Comparison of ENCODE assay signal across 25 cellular contexts in genomic region chr1:145692785-145693443, GRCh38. TPM values are rescaled to one million over a fixed set of nuclear protein-coding genes. Genes with fewer than 3 reads are reported as not detected.
"Had no signal": no experiment of that assay in that cellular context is flagged by ENCODE, and none has a peak within 500 bp of the region (broad histone marks: within the 10 kb centered on the region; RNA-seq: fewer than 3 reads in every experiment).

No MANE protein-coding gene starts in this region.

- H3K27ac ChIP-seq: brain microvascular endothelial cell, colonic mucosa, gastrocnemius medialis, heart left ventricle had no signal

- H3K9me3 ChIP-seq: colonic mucosa, gastrocnemius medialis, heart left ventricle had no signal

- H3K36me3 ChIP-seq: brain microvascular endothelial cell, colonic mucosa, gastrocnemius medialis, heart left ventricle had no signal

- H3K4me3 Mint-ChIP-seq: activated CD4-positive, alpha-beta T cell treated with anti-CD3 and anti-CD28 coated beads for 36 hours; activated CD8-positive, alpha-beta T cell treated with anti-CD3 and anti-CD28 coated beads for 36 hours; activated naive CD4-positive, alpha-beta T cell treated with anti-CD3 and anti-CD28 coated beads, Interleukin-2, amount 10 ng/mL, durations not matched to agents 7 days and 5 days; activated naive CD8-positive, alpha-beta T cell treated with anti-CD3 and anti-CD28 coated beads, Interleukin-2, amount 50 U/mL, for 24 hours; activated T-cell treated with anti-CD3 and anti-CD28 coated beads, Interleukin-2, amount 50 U/mL, for 4 hours; nephron progenitor cell had no signal

- H3K27me3 Mint-ChIP-seq: activated CD8-positive, alpha-beta T cell treated with anti-CD3 and anti-CD28 coated beads for 36 hours; activated naive CD8-positive, alpha-beta T cell treated with anti-CD3 and anti-CD28 coated beads, Interleukin-2, amount 50 U/mL, for 24 hours had no signal

- H3K9me3 Mint-ChIP-seq: activated CD8-positive, alpha-beta T cell treated with anti-CD3 and anti-CD28 coated beads for 36 hours; activated naive CD4-positive, alpha-beta T cell treated with anti-CD3 and anti-CD28 coated beads, Interleukin-2, amount 10 ng/mL, durations not matched to agents 7 days and 5 days; activated naive CD8-positive, alpha-beta T cell treated with anti-CD3 and anti-CD28 coated beads, Interleukin-2, amount 50 U/mL, for 24 hours; activated T-cell treated with anti-CD3 and anti-CD28 coated beads, Interleukin-2, amount 50 U/mL, for 4 hours had no signal

- H3K4me1 ChIP-seq: colonic mucosa, gastrocnemius medialis had no signal

- H3K27me3 ChIP-seq: brain microvascular endothelial cell, colonic mucosa, gastrocnemius medialis, heart left ventricle had no signal

- H3K27ac Mint-ChIP-seq: activated CD4-positive, alpha-beta T cell treated with anti-CD3 and anti-CD28 coated beads for 36 hours; activated CD8-positive, alpha-beta T cell treated with anti-CD3 and anti-CD28 coated beads for 36 hours; activated naive CD4-positive, alpha-beta T cell treated with anti-CD3 and anti-CD28 coated beads, Interleukin-2, amount 10 ng/mL, durations not matched to agents 7 days and 5 days; activated naive CD8-positive, alpha-beta T cell treated with anti-CD3 and anti-CD28 coated beads, Interleukin-2, amount 50 U/mL, for 24 hours had no signal

- H3K4me3 ChIP-seq: colonic mucosa, gastrocnemius medialis, heart left ventricle had no signal

- DNase-seq: activated CD4-positive, alpha-beta T cell treated with anti-CD3 and anti-CD28 coated beads for 36 hours; activated CD8-positive, alpha-beta memory T cell treated with anti-CD3 and anti-CD28 coated beads, Interleukin-2, amount 50 U/mL, for 4 hours; activated CD8-positive, alpha-beta T cell treated with anti-CD3 and anti-CD28 coated beads for 36 hours; activated effector memory CD4-positive, alpha-beta T cell treated with Interleukin-2 at 50 U/mL for 16 hours; activated naive CD4-positive, alpha-beta T cell treated with anti-CD3 and anti-CD28 coated beads, Interleukin-2, amount 10 ng/mL, durations not matched to agents 7 days and 5 days; activated naive CD8-positive, alpha-beta T cell treated with anti-CD3 and anti-CD28 coated beads, Interleukin-2, amount 50 U/mL, for 24 hours; activated T-cell treated with anti-CD3 and anti-CD28 coated beads, Interleukin-2, amount 50 U/mL, for 4 hours; aorta; brain microvascular endothelial cell; central memory CD4-positive, alpha-beta T cell; colonic mucosa; gastrocnemius medialis; heart left ventricle; left colon; nephron progenitor cell; nucleus accumbens; posterior cingulate gyrus; retina; stimulated activated CD4-positive, alpha-beta T cell treated with anti-CD3 and anti-CD28 coated beads, Interleukin-12 subunit alpha, Interleukin-12 subunit beta, amount 100 ng/mL, for 4 hours; stimulated activated CD4-positive, alpha-beta T cell treated with anti-CD3 and anti-CD28 coated beads, Interleukin-1b, Interleukin-23, amount 100 ng/mL, for 48 hours; stimulated activated CD8-positive, alpha-beta memory T cell treated with anti-CD3 and anti-CD28 coated beads, Interleukin-4, amount 100 ng/mL, for 48 hours; stimulated activated naive CD4-positive, alpha-beta T cell; T-helper 2 cell had no signal

- ATAC-seq: activated CD4-positive, alpha-beta T cell treated with anti-CD3 and anti-CD28 coated beads for 36 hours; activated CD8-positive, alpha-beta T cell treated with anti-CD3 and anti-CD28 coated beads for 36 hours; activated naive CD8-positive, alpha-beta T cell treated with anti-CD3 and anti-CD28 coated beads, Interleukin-2, amount 50 U/mL, for 24 hours; activated T-cell treated with anti-CD3 and anti-CD28 coated beads, Interleukin-2, amount 50 U/mL, for 4 hours; gastrocnemius medialis; heart left ventricle; left colon had no signal

RNA-seq across cellular contexts. Expression of gene PDZK1, which starts 14.3 kb away (rescaled TPM):
- total RNA-seq: activated CD4-positive, alpha-beta T cell treated with anti-CD3 and anti-CD28 coated beads for 36 hours; activated CD8-positive, alpha-beta T cell treated with anti-CD3 and anti-CD28 coated beads for 36 hours had no signal

RNA-seq across cellular contexts. Expression of gene CD160, which starts 26.4 kb away (rescaled TPM):
- total RNA-seq: gastrocnemius medialis, myocyte, ureter had no signal
- polyA plus RNA-seq: heart left ventricle had no signal
